ENCODE assay signal across 8 cellular contexts in the genomic region with DNA sequence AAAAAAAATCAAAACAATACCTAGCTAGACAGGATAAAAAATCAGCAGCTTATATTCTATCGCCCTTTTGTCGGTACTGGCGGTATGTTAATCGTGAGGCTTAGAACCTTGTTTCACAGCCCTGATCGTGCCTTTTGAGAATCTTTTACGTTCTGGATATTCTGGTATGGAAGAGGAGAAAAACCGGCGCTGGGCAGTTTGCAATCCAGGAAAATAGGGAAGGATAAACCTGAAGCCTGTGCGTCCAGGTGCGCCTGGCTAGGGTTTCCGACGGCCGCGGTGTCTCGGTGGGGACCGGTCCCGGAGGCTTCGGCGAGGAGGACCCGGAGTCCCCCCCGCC. TPM values are rescaled to one million over a fixed set of nuclear protein-coding genes. Genes with fewer than 3 reads are reported as not detected.
DNase-seq lines count a peak whose midpoint lies in the region; ATAC-seq, FAIRE-seq and TF ChIP-seq lines count a peak whose summit lies in the region.

No MANE protein-coding gene starts in this region.

- TF ChIP-seq CTCF in left lung (IDR thresholded peaks at IDR 0.05) (no peak), RWPE1 (conservative IDR thresholded peaks at IDR 0.05; ENCODE audit: low read depth) (no peak)

- no peak for DNase-seq in activated CD4-positive, alpha-beta T cell treated with anti-CD3 and anti-CD28 coated beads, Interleukin-2, amount 10 ng/mL, durations not matched to agents 24 days and 14 days
- DNase-seq in activated CD4-positive, alpha-beta T cell treated with anti-CD3 and anti-CD28 coated beads, Interleukin-2, amount 50 U/mL, for 4 hours: no peak
- no peak for DNase-seq in activated naive CD8-positive, alpha-beta T cell treated with anti-CD3 and anti-CD28 coated beads, Interleukin-2, amount 50 U/mL, for 24 hours
- DNase-seq in left lung: no peak
- DNase-seq in RWPE1 (ENCODE audit: low spot score): no peak
- no peak for DNase-seq in urothelium cell line (ENCODE audit: low spot score)
- no peak for DNase-seq in KG1 (lab: John Stamatoyannopoulos, UW)

- H3K27ac ChIP-seq in left lung: no peak overlapping the region
- H3K27ac ChIP-seq in subcutaneous abdominal adipose tissue (ENCODE audit: low read depth, low read length): no peak overlapping the region
- H3K27ac ChIP-seq in RWPE1: no peak overlapping the region

- H3K27ac Mint-ChIP-seq in activated CD4-positive, alpha-beta T cell treated with anti-CD3 and anti-CD28 coated beads, Interleukin-2, amount 10 ng/mL, durations not matched to agents 24 days and 14 days: no peak overlapping the region
- H3K27ac Mint-ChIP-seq in activated naive CD8-positive, alpha-beta T cell treated with anti-CD3 and anti-CD28 coated beads, Interleukin-2, amount 50 U/mL, for 24 hours: no peak overlapping the region

- no peak for ATAC-seq in activated naive CD8-positive, alpha-beta T cell treated with anti-CD3 and anti-CD28 coated beads, Interleukin-2, amount 50 U/mL, for 24 hours
- no peak for ATAC-seq in left lung

- H3K27me3 ChIP-seq in left lung (peaks cover 27 to 95% of the 10 kb centered on the region in 2 donors), subcutaneous abdominal adipose tissue (ENCODE audit: control insufficient read depth in 5 of 5, insufficient read depth in 4 of 5, low read length in 5 of 5) (peaks cover 0 to 16% (median 7%) of the 10 kb centered on the region in 5 donors)

- no peak for FAIRE-seq in urothelium cell line (lab: Jason Lieb, UNC)

- H3K4me1 Mint-ChIP-seq in activated CD4-positive, alpha-beta T cell treated with anti-CD3 and anti-CD28 coated beads, Interleukin-2, amount 10 ng/mL, durations not matched to agents 24 days and 14 days: peaks cover 5% of the 10 kb centered on the region
- peaks cover 5% of the 10 kb centered on the region for H3K4me1 Mint-ChIP-seq in activated naive CD8-positive, alpha-beta T cell treated with anti-CD3 and anti-CD28 coated beads, Interleukin-2, amount 50 U/mL, for 24 hours

- H3K9me3 ChIP-seq in left lung (no peaks in the 10 kb centered on the region), subcutaneous abdominal adipose tissue (ENCODE audit: control insufficient read depth in 5 of 5, low read length in 5 of 5) (no peaks in the 10 kb centered on the region)

- H3K9me3 Mint-ChIP-seq in activated CD4-positive, alpha-beta T cell treated with anti-CD3 and anti-CD28 coated beads, Interleukin-2, amount 10 ng/mL, durations not matched to agents 24 days and 14 days: no peaks in the 10 kb centered on the region
- no peaks in the 10 kb centered on the region for H3K9me3 Mint-ChIP-seq in activated naive CD8-positive, alpha-beta T cell treated with anti-CD3 and anti-CD28 coated beads, Interleukin-2, amount 50 U/mL, for 24 hours

- H3K27me3 Mint-ChIP-seq in activated CD4-positive, alpha-beta T cell treated with anti-CD3 and anti-CD28 coated beads, Interleukin-2, amount 10 ng/mL, durations not matched to agents 24 days and 14 days: peaks cover 86% of the 10 kb centered on the region
- peaks cover 83% of the 10 kb centered on the region for H3K27me3 Mint-ChIP-seq in activated naive CD8-positive, alpha-beta T cell treated with anti-CD3 and anti-CD28 coated beads, Interleukin-2, amount 50 U/mL, for 24 hours

- H3K36me3 Mint-ChIP-seq in activated CD4-positive, alpha-beta T cell treated with anti-CD3 and anti-CD28 coated beads, Interleukin-2, amount 10 ng/mL, durations not matched to agents 24 days and 14 days (ENCODE audit: low read depth): no peaks in the 10 kb centered on the region
- H3K36me3 Mint-ChIP-seq in activated naive CD8-positive, alpha-beta T cell treated with anti-CD3 and anti-CD28 coated beads, Interleukin-2, amount 50 U/mL, for 24 hours (ENCODE audit: low read depth): peaks cover 2% of the 10 kb centered on the region

- H3K4me3 ChIP-seq in left lung: peak overlapping the region; percentile 33 to 51
- H3K4me3 ChIP-seq in subcutaneous abdominal adipose tissue (ENCODE audit: low read depth in 1 of 5, low read length in 5 of 5): peak overlapping the region; percentile 62 to 80 (median 68)

- CTCF ChIA-PET in RWPE1 (lab: Yijun Ruan, JAX): interaction anchor here (0.9 kb wide), 1 partner anchor 82 kb away, joined by 3 read pairs; no protein-coding TSS in a partner anchor

- peak overlapping the region; percentile 62 for H3K4me3 Mint-ChIP-seq in activated CD4-positive, alpha-beta T cell treated with anti-CD3 and anti-CD28 coated beads, Interleukin-2, amount 10 ng/mL, durations not matched to agents 24 days and 14 days
- peak overlapping the region; percentile 68 for H3K4me3 Mint-ChIP-seq in activated naive CD8-positive, alpha-beta T cell treated with anti-CD3 and anti-CD28 coated beads, Interleukin-2, amount 50 U/mL, for 24 hours

- H3K9ac ChIP-seq in subcutaneous abdominal adipose tissue (ENCODE audit: low read length in 5 of 5): peak overlapping the region in 2 of 5 donors; percentile 67 to 70

- H3K4me1 ChIP-seq in left lung: peaks cover 3 to 15% of the 10 kb centered on the region in 2 donors
- H3K4me1 ChIP-seq in subcutaneous abdominal adipose tissue (ENCODE audit: control insufficient read depth in 5 of 5, insufficient read depth in 5 of 5, low read length in 5 of 5): peaks cover 0 to 20% (median 18%) of the 10 kb centered on the region in 5 donors

- H3K36me3 ChIP-seq in left lung: no peaks in the 10 kb centered on the region
- no peaks in the 10 kb centered on the region for H3K36me3 ChIP-seq in subcutaneous abdominal adipose tissue (ENCODE audit: control insufficient read depth in 5 of 5, insufficient read depth in 5 of 5, low read length in 5 of 5)

- intact Hi-C loops in activated CD4-positive, alpha-beta T cell treated with anti-CD3 and anti-CD28 coated beads, Interleukin-2, amount 10 ng/mL, durations not matched to agents 24 days and 14 days (cut with micrococcal nuclease): no loop called here
- intact Hi-C loops in left lung (cut with DNase I): no loop called here

- POLR2A ChIA-PET in RWPE1 (lab: Yijun Ruan, JAX; ENCODE audit: low non-redundant PET): no interaction called here

RNA-seq across cellular contexts. Expression of a gene that starts 0.3 kb away (rescaled TPM):
- total RNA-seq in activated CD4-positive, alpha-beta T cell treated with anti-CD3 and anti-CD28 coated beads, Interleukin-2, amount 10 ng/mL, durations not matched to agents 24 days and 14 days: 0.07 TPM in 1 of 2 replicates, not detected in the other
- total RNA-seq in left lung: 1 to 10 TPM; 3.6 to 4.5 TPM

RNA-seq across cellular contexts. Expression of a gene that starts 17.6 kb away (rescaled TPM):
- total RNA-seq in activated CD4-positive, alpha-beta T cell treated with anti-CD3 and anti-CD28 coated beads, Interleukin-2, amount 10 ng/mL, durations not matched to agents 24 days and 14 days: 15.1 and 15.6 TPM in 2 replicates
- total RNA-seq in left lung: 1 to 10 TPM; 4.7 to 5.6 TPM

RNA-seq across cellular contexts. Expression of a gene that starts 27.8 kb away (rescaled TPM):
- total RNA-seq in activated CD4-positive, alpha-beta T cell treated with anti-CD3 and anti-CD28 coated beads, Interleukin-2, amount 10 ng/mL, durations not matched to agents 24 days and 14 days: 11.3 and 13.1 TPM in 2 replicates
- total RNA-seq in left lung: 10 to 100 TPM; 11.3 to 14.9 TPM

RNA-seq across cellular contexts. Expression of a gene that starts 39.8 kb away (rescaled TPM):
- total RNA-seq in activated CD4-positive, alpha-beta T cell treated with anti-CD3 and anti-CD28 coated beads, Interleukin-2, amount 10 ng/mL, durations not matched to agents 24 days and 14 days: 262 and 270 TPM in 2 replicates
- 10 to 100 TPM; 62.2 to 89.0 TPM for total RNA-seq in left lung

RNA-seq across cellular contexts. Expression of a gene that starts 43.5 kb away (rescaled TPM):
- total RNA-seq in activated CD4-positive, alpha-beta T cell treated with anti-CD3 and anti-CD28 coated beads, Interleukin-2, amount 10 ng/mL, durations not matched to agents 24 days and 14 days: 1.1 TPM in 2 replicates
- total RNA-seq in left lung: 1 to 10 TPM; 4.1 to 8.1 TPM
